ENCODE assay signal across 22 cellular contexts in the genomic region with DNA sequence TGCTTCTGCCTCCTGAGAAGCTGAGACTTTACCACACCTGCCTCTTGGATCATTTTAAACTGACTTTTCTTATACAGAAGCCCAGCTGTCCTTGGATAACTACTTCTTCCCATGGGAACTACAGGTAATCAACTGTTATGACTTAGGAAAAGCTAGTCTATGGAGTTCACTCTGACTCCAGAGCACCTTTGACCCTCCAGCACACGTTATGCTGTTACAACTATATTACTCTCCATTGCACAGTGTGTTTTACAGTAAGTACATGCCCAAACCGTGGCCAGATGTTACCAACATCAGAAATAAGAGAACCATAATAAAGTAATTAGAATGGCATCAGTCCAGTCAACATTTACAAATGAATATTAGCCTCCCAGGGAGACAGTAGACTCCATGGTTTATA.
"Had no signal": no experiment of that assay in that cellular context is flagged by ENCODE, and none has a peak within 500 bp of the region (broad histone marks: within the 10 kb centered on the region; RNA-seq: fewer than 3 reads in every experiment).

No MANE protein-coding gene starts in this region.

- H3K27ac ChIP-seq: left ventricle myocardium inferior, pancreas, prostate gland, skin epidermis, spleen, suprapubic skin, thoracic aorta, tibial artery, uterus had no signal

- H3K4me3 ChIP-seq: left ventricle myocardium inferior, lung, pancreas, prostate gland, skin epidermis, spleen, suprapubic skin, thoracic aorta, tibial artery, uterus had no signal

- H3K4me1 ChIP-seq: left ventricle myocardium inferior, pancreas, prostate gland, spleen, suprapubic skin, tibial artery, uterus had no signal

- H3K36me3 ChIP-seq: prostate gland, uterus had no signal

- H3K9me3 ChIP-seq: left ventricle myocardium inferior, pancreas, prostate gland, spleen, suprapubic skin, thoracic aorta, tibial artery, uterus had no signal

- DNase-seq: hippocampal formation; immature natural killer cell; kidney; left ventricle myocardium inferior; mesendoderm; naive thymus-derived CD4-positive, alpha-beta T cell; nucleus accumbens; pancreas; posterior cingulate gyrus; retina; right cardiac atrium; spleen; stimulated activated CD4-positive, alpha-beta T cell treated with anti-CD3 and anti-CD28 coated beads, Interleukin-4, amount 100 ng/mL, for 24 hours; stimulated activated naive CD4-positive, alpha-beta T cell; tibial artery; uterus had no signal

- H3K27me3 ChIP-seq: pancreas, spleen, suprapubic skin, tibial artery, uterus had no signal

- FAIRE-seq: islet of Langerhans, kidney, pancreas had no signal
